In the genomic region with DNA sequence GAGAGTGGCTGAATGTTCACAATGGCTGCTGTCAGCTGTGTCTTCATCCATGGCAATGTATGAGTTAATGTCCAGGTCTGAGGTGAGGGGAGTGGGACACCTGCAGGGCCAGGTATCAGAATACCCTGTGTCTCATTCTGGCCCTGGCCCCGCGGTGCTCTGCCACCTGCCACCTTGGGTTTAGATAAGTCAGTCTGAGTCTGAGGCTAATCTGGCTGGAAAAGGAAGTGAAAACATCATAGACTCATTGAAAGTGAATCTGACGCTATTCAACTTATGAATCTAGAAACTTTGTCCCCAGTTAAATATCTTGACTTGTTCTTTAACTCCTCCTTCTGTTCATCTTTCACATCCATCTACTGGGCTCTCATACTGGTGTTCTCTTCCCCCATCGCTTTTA, we compare ENCODE assay signal across 12 cellular contexts.
A peak's percentile ranks its signal among the peaks of the same experiment; 100 is the strongest.
DNase-seq lines count a peak whose midpoint lies in the region; ATAC-seq and TF ChIP-seq lines count a peak whose summit lies in the region.
"Had no signal": no experiment of that assay in that cellular context is flagged by ENCODE, and none has a peak within 500 bp of the region (broad histone marks: within the 10 kb centered on the region; RNA-seq: fewer than 3 reads in every experiment).

No MANE protein-coding gene starts in this region.

- H3K27ac ChIP-seq in tibial nerve, result no peak overlapping the region

- H3K9me3 ChIP-seq in tibial nerve, result no peaks in the 10 kb centered on the region

- ATAC-seq in GM18505 (IDR thresholded peaks at IDR 0.05; ENCODE audit: unreplicated experiment), result peak; percentile 98
- ATAC-seq in GM19455 (IDR thresholded peaks at IDR 0.05; ENCODE audit: unreplicated experiment), result peak; percentile 97
- peak; percentile 97 for ATAC-seq in HG02852 (IDR thresholded peaks at IDR 0.05; ENCODE audit: unreplicated experiment)
- ATAC-seq in HG03460 (IDR thresholded peaks at IDR 0.05; ENCODE audit: unreplicated experiment), result peak; percentile 96

- no peak for TF ChIP-seq CTCF in tibial nerve (IDR thresholded peaks at IDR 0.05)

- 87 to 89% methylated on average over 4 of the region's 4 CpGs for WGBS in tibial nerve, 2 donors

- TF ChIP-seq EP300 in tibial nerve (IDR thresholded peaks at IDR 0.05), result no peak

- no peaks in the 10 kb centered on the region for H3K27me3 ChIP-seq in tibial nerve

- no peak overlapping the region for H3K4me3 ChIP-seq in tibial nerve

- TF ChIP-seq POLR2A in GM18505 (IDR thresholded peaks at IDR 0.05; ENCODE audit: borderline replicate concordance, extremely low read depth, insufficient read depth, insufficient read length) (no peak), tibial nerve (IDR thresholded peaks at IDR 0.05) (no peak)

- H3K4me1 ChIP-seq in tibial nerve, result no peaks in the 10 kb centered on the region

- no peaks in the 10 kb centered on the region for H3K36me3 ChIP-seq in tibial nerve

- DNase-seq in NCI-H2081 (lab: John Stamatoyannopoulos, UW) (no peak), KBM-7 (no peak), OCI-M2 (lab: John Stamatoyannopoulos, UW; ENCODE audit: unreplicated experiment) (no peak), tibial nerve (ENCODE audit: low spot score in 2 of 2) (no peak)
- DNase-seq: foreskin melanocyte; NCI-H1092 treated with DMSO at 0.1 percent for 48 hours; NCI-H82; stimulated activated naive CD4-positive, alpha-beta T cell treated with Interleukin-2 at 50 U/mL for 16 hours had no signal

- in situ Hi-C loops in KBM-7 (cut with MboI; ENCODE audit: low pct_unique_long_range_greater_than_20kb, low sequenced_read_pairs), result no loop called here
